In the genomic region with DNA sequence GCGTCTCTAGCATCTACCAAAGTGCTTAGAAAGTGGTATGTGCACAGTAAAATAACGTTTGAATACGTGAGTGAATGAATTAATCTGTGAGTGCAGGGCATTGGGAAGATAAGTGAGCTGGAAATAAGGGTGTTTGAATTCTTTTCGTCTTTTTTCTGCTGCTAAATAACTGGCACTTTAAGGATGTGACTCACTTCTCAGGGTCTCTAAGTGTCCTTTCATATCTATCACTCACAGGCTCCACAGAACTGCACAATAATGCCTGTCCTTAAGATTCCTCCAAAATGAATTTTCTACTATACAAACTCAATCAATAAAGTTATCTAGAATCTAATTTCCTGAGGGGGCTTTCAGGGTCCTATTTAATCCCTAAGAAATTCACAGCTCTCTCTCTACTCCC, we compare ENCODE assay signal across 11 cellular contexts. TPM values are rescaled to one million over a fixed set of nuclear protein-coding genes. Genes with fewer than 3 reads are reported as not detected.
"Had no signal": no experiment of that assay in that cellular context is flagged by ENCODE, and none has a peak within 500 bp of the region (broad histone marks: within the 10 kb centered on the region; RNA-seq: fewer than 3 reads in every experiment).

No MANE protein-coding gene starts in this region.

- ATAC-seq: pancreas had no signal

- H3K4me3 ChIP-seq: pancreas, thyroid gland, vagina had no signal

- H3K4me1 ChIP-seq: pancreas, thyroid gland had no signal

- H3K36me3 ChIP-seq: pancreas, thyroid gland, vagina had no signal

- H3K9me3 ChIP-seq: thyroid gland, vagina had no signal

- H3K27me3 ChIP-seq: thyroid gland, vagina had no signal

- DNase-seq: activated CD4-positive, alpha-beta memory T cell treated with anti-CD3 and anti-CD28 coated beads for 36 hours; activated gamma-delta T cell; activated T-cell treated with anti-CD3 and anti-CD28 coated beads, Interleukin-2, amount 50 U/mL, for 48 hours; amygdala; cerebellar nuclear complex; erythroblast; kidney; pancreas; thyroid gland had no signal

- H3K27ac ChIP-seq: pancreas, thyroid gland, vagina had no signal

RNA-seq across cellular contexts. Expression of a gene that starts 3.2 kb away (rescaled TPM):
- polyA plus RNA-seq: liver had no signal
